Comparison of ENCODE assay signal across 14 cellular contexts in genomic region chr2:74510272-74510671, GRCh38. TPM values are rescaled to one million over a fixed set of nuclear protein-coding genes. Genes with fewer than 3 reads are reported as not detected.
DNase-seq lines count a peak whose midpoint lies in the region; ATAC-seq and TF ChIP-seq lines count a peak whose summit lies in the region.
"Had no signal": no experiment of that assay in that cellular context is flagged by ENCODE, and none has a peak within 500 bp of the region (broad histone marks: within the 10 kb centered on the region; RNA-seq: fewer than 3 reads in every experiment).

No MANE protein-coding gene starts in this region.

- no peak for ATAC-seq in GM23338
- ATAC-seq in T-helper 17 cell = no peak
- ATAC-seq in activated CD8-positive, alpha-beta T cell treated with anti-CD3 and anti-CD28 coated beads for 36 hours = no peak
- ATAC-seq: HCT116 had no signal

- intact Hi-C loops in activated CD8-positive, alpha-beta T cell treated with anti-CD3 and anti-CD28 coated beads for 36 hours (cut with micrococcal nuclease) = no loop called here

- no peak overlapping the region for H3K4me2 ChIP-seq in GM23338

- POLR2A ChIA-PET in activated CD8-positive, alpha-beta T cell treated with anti-CD3 and anti-CD28 coated beads for 36 hours (lab: Charles Lee) = interaction anchor here (0.7 to 4.8 kb wide), 8 partner anchors 10 to 76 kb away, joined by 3 to 21 read pairs (median 4); partner anchors contain the start of genes AUP1, CCDC142, HTRA2 and LBX2

- in situ Hi-C loops in GM13976 (cut with MboI; ENCODE audit: low sequenced_read_pairs, unreplicated experiment) = no loop called here

- H3K27ac Mint-ChIP-seq in GM23338 = no peak overlapping the region
- H3K27ac Mint-ChIP-seq in T-helper 17 cell = peak overlapping the region; percentile 56
- no peak overlapping the region for H3K27ac Mint-ChIP-seq in glutamatergic neuron (ENCODE audit: unreplicated experiment)
- no peak overlapping the region for H3K27ac Mint-ChIP-seq in activated CD8-positive, alpha-beta T cell treated with anti-CD3 and anti-CD28 coated beads for 36 hours

- peaks cover 15% of the 10 kb centered on the region for H3K36me3 Mint-ChIP-seq in GM23338 (ENCODE audit: low read depth)
- peaks cover 4% of the 10 kb centered on the region for H3K36me3 Mint-ChIP-seq in T-helper 17 cell (ENCODE audit: low read depth)
- no peaks in the 10 kb centered on the region for H3K36me3 Mint-ChIP-seq in glutamatergic neuron (ENCODE audit: unreplicated experiment)
- peaks cover 16% of the 10 kb centered on the region for H3K36me3 Mint-ChIP-seq in activated CD8-positive, alpha-beta T cell treated with anti-CD3 and anti-CD28 coated beads for 36 hours (ENCODE audit: low read depth)

- H3F3A ChIP-seq in GM23338 (replicated peaks; ENCODE audit: low read depth) = no peaks in the 10 kb centered on the region

- H4K20me1 ChIP-seq in GM23338 (replicated peaks; ENCODE audit: insufficient read depth) = no peaks in the 10 kb centered on the region

- no peak for DNase-seq in GM23338 (ENCODE audit: low spot score)
- DNase-seq in T-helper 17 cell = no peak
- no peak for DNase-seq in glutamatergic neuron
- DNase-seq in midbrain (lab: John Stamatoyannopoulos, UW) = no peak
- no peak for DNase-seq in activated CD8-positive, alpha-beta T cell treated with anti-CD3 and anti-CD28 coated beads for 36 hours
- no peak for DNase-seq in SW480 (ENCODE audit: low spot score)
- DNase-seq in GM13976 (ENCODE audit: low spot score) = no peak
- DNase-seq: C1 segment of cervical spinal cord; CD4-positive, alpha-beta memory T cell; DND-41; GDM1 had no signal

- H3K9me2 ChIP-seq in GM23338 (ENCODE audit: insufficient read depth) = no peaks in the 10 kb centered on the region

- H3K79me2 ChIP-seq in GM23338 (replicated peaks; ENCODE audit: insufficient read depth) = peaks cover 8% of the 10 kb centered on the region

- CTCF ChIA-PET in activated CD8-positive, alpha-beta T cell treated with anti-CD3 and anti-CD28 coated beads for 36 hours (lab: Charles Lee) = interaction anchor here (0.5 to 1.9 kb wide), 5 partner anchors 12 to 141 kb away, joined by 3 to 5 read pairs (median 3); partner anchors contain the start of gene C2orf81

- H3K36me3 ChIP-seq in GM23338 (ENCODE audit: insufficient read depth) = peaks cover 4% of the 10 kb centered on the region; the same call in 1 of the 2 replicates

- H3K27me3 Mint-ChIP-seq in GM23338 (ENCODE audit: insufficient read depth, low read depth, poor library complexity) = peaks cover 92% of the 10 kb centered on the region
- peaks cover 13% of the 10 kb centered on the region for H3K27me3 Mint-ChIP-seq in T-helper 17 cell
- peaks cover 29% of the 10 kb centered on the region for H3K27me3 Mint-ChIP-seq in glutamatergic neuron (ENCODE audit: unreplicated experiment)
- H3K27me3 Mint-ChIP-seq in activated CD8-positive, alpha-beta T cell treated with anti-CD3 and anti-CD28 coated beads for 36 hours = peaks cover 41% of the 10 kb centered on the region

- no peak overlapping the region for H3K27ac ChIP-seq in GM23338 (ENCODE audit: low read depth)
- H3K27ac ChIP-seq: HL-60 had no signal

- H3K4me3 Mint-ChIP-seq in GM23338 (peak overlapping the region; percentile 5; the same call in 1 of the 3 replicates), T-helper 17 cell (no peak overlapping the region), glutamatergic neuron (ENCODE audit: unreplicated experiment) (peak overlapping the region; percentile 9)
- H3K4me3 Mint-ChIP-seq in activated CD8-positive, alpha-beta T cell treated with anti-CD3 and anti-CD28 coated beads for 36 hours = no peak overlapping the region
- H3K4me3 Mint-ChIP-seq: B cell had no signal

- no peaks in the 10 kb centered on the region for H3K9me3 ChIP-seq in T-helper 17 cell (ENCODE audit: control insufficient read depth, low read length, poor library complexity, severe bottlenecking)

- H3K4me1 ChIP-seq in GM23338 (ENCODE audit: insufficient read depth) = peaks cover 24% of the 10 kb centered on the region

- peaks cover 10% of the 10 kb centered on the region for H3K9me3 Mint-ChIP-seq in GM23338
- peaks cover 32% of the 10 kb centered on the region for H3K9me3 Mint-ChIP-seq in glutamatergic neuron (ENCODE audit: unreplicated experiment)
- no peaks in the 10 kb centered on the region for H3K9me3 Mint-ChIP-seq in activated CD8-positive, alpha-beta T cell treated with anti-CD3 and anti-CD28 coated beads for 36 hours

- H2AFZ ChIP-seq in GM23338 = no peak overlapping the region

- peaks cover 92% of the 10 kb centered on the region for H3K27me3 ChIP-seq in GM23338 (ENCODE audit: insufficient read depth)

- no peak overlapping the region for H3K4me3 ChIP-seq in GM23338

- H3K4me1 Mint-ChIP-seq in GM23338 (peaks cover 25% of the 10 kb centered on the region), T-helper 17 cell (peaks cover 34% of the 10 kb centered on the region), glutamatergic neuron (ENCODE audit: low read depth, unreplicated experiment) (peaks cover 20% of the 10 kb centered on the region)
- peaks cover 31% of the 10 kb centered on the region for H3K4me1 Mint-ChIP-seq in activated CD8-positive, alpha-beta T cell treated with anti-CD3 and anti-CD28 coated beads for 36 hours (ENCODE audit: low read depth)

- TF ChIP-seq CTCF in GM23338 (conservative IDR thresholded peaks at IDR 0.05; ENCODE audit: low read depth in 2 of 2) (no peak), glutamatergic neuron (IDR thresholded peaks at IDR 0.05; ENCODE audit: partially characterized antibody, unreplicated experiment) (no peak), GM13976 (IDR thresholded peaks at IDR 0.05; ENCODE audit: borderline replicate concordance, control extremely low read depth, extremely low read depth, insufficient read depth, missing control alignments) (no peak)
- no peak for TF ChIP-seq CTCF in activated CD8-positive, alpha-beta T cell treated with anti-CD3 and anti-CD28 coated beads for 36 hours (IDR thresholded peaks at IDR 0.05)

TF ChIP-seq in GM23338, 12 proteins besides CTCF, POLR2A, EP300 and RAD21:
- TF ChIP-seq CREB1 (CRISPR knock-in tag; IDR thresholded peaks at IDR 0.05; ENCODE audit: low read depth) (no peak), EZH2 (IDR thresholded peaks at IDR 0.05; ENCODE audit: low read depth, unreplicated experiment) (peak; percentile 70), REST (IDR thresholded peaks at IDR 0.05; ENCODE audit: unreplicated experiment) (no peak), EZH2phosphoT487 (IDR thresholded peaks at IDR 0.05; ENCODE audit: unreplicated experiment) (no peak)

RNA-seq across cellular contexts. Expression of gene PCGF1, which starts 2.8 kb away (rescaled TPM):
- 10.9 and 14.3 TPM in 2 replicates for total RNA-seq in GM23338 (2014; rRNA removed; shearing (Covaris generic))
- polyA plus RNA-seq in GM23338 (2016; fragmentation: Nextera tagmentation; extraction: Ambion mirVana) = 13.1 and 13.4 TPM in 2 replicates
- 10 to 100 TPM; 28.2 to 31.5 TPM for total RNA-seq in T-helper 17 cell
- 32.3 TPM for total RNA-seq in glutamatergic neuron (ENCODE audit: unreplicated experiment)
- 10 to 100 TPM; 16.1 to 21.1 TPM for total RNA-seq in activated CD8-positive, alpha-beta T cell treated with anti-CD3 and anti-CD28 coated beads for 36 hours

RNA-seq across cellular contexts. Expression of gene TLX2, which starts 4.0 kb away (rescaled TPM):
- total RNA-seq in GM23338 (2014; rRNA removed; shearing (Covaris generic)) = 0.21 TPM in 1 of 2 replicates, not detected in the other
- polyA plus RNA-seq in GM23338 (2016; fragmentation: Nextera tagmentation; extraction: Ambion mirVana) = 0.16 TPM in 1 of 2 replicates, not detected in the other
- 1 to 10 TPM in 1 of 2 donors, under 1 TPM in 1; 0.16 to 1.5 TPM for total RNA-seq in T-helper 17 cell
- 21.2 TPM for total RNA-seq in glutamatergic neuron (ENCODE audit: unreplicated experiment)
- under 1 TPM in 1 of 2 experiments, not detected in 1; 0.16 TPM for total RNA-seq in activated CD8-positive, alpha-beta T cell treated with anti-CD3 and anti-CD28 coated beads for 36 hours
- total RNA-seq: B cell had no signal

RNA-seq across cellular contexts. Expression of gene LBX2, which starts 10.9 kb away (rescaled TPM):
- 0.24 TPM in 1 of 2 replicates, not detected in the other for total RNA-seq in GM23338 (2014; rRNA removed; shearing (Covaris generic))
- polyA plus RNA-seq in GM23338 (2016; fragmentation: Nextera tagmentation; extraction: Ambion mirVana) = 0.57 and 0.82 TPM in 2 replicates
- total RNA-seq in T-helper 17 cell (under 1 TPM in 1 of 2 donors, not detected in 1; 0.26 TPM), glutamatergic neuron (ENCODE audit: unreplicated experiment) (0.96 TPM)
- total RNA-seq in activated CD8-positive, alpha-beta T cell treated with anti-CD3 and anti-CD28 coated beads for 36 hours = under 1 TPM; 0.36 to 0.43 TPM

RNA-seq across cellular contexts. Expression of gene DQX1, which starts 15.8 kb away (rescaled TPM):
- total RNA-seq in GM23338 (2014; rRNA removed; shearing (Covaris generic)) = 0.52 and 0.74 TPM in 2 replicates
- 0.32 and 0.54 TPM in 2 replicates for polyA plus RNA-seq in GM23338 (2016; fragmentation: Nextera tagmentation; extraction: Ambion mirVana)
- total RNA-seq in T-helper 17 cell (under 1 TPM in 1 of 2 donors, not detected in 1; 0.23 TPM), glutamatergic neuron (ENCODE audit: unreplicated experiment) (0.91 TPM)
- total RNA-seq in activated CD8-positive, alpha-beta T cell treated with anti-CD3 and anti-CD28 coated beads for 36 hours = under 1 TPM; 0.50 to 0.96 TPM
- polyA plus RNA-seq: CD4-positive, alpha-beta memory T cell had no signal

RNA-seq across cellular contexts. Expression of gene AUP1, which starts 19.2 kb away (rescaled TPM):
- 89.4 and 105 TPM in 2 replicates for total RNA-seq in GM23338 (2014; rRNA removed; shearing (Covaris generic))
- polyA plus RNA-seq in GM23338 (2016; fragmentation: Nextera tagmentation; extraction: Ambion mirVana) = 98.7 and 101 TPM in 2 replicates
- total RNA-seq in T-helper 17 cell (100 to 1,000 TPM; 139 to 153 TPM), glutamatergic neuron (ENCODE audit: unreplicated experiment) (99.5 TPM)
- total RNA-seq in activated CD8-positive, alpha-beta T cell treated with anti-CD3 and anti-CD28 coated beads for 36 hours = 10 to 100 TPM; 90.8 to 92.7 TPM

Comparison
In these comparisons a context has a peak if more than half of its experiments do, and no peak if none do; other contexts are left out.
1. H3K4me3 Mint-ChIP-seq: peak in GM23338 (single experiment) and glutamatergic neuron (single experiment); none in T-helper 17 cell (single experiment) and activated CD8-positive, alpha-beta T cell treated with anti-CD3 and anti-CD28 coated beads for 36 hours (single experiment).